15 cellular contexts compared by ENCODE assay signal in the genomic region with DNA sequence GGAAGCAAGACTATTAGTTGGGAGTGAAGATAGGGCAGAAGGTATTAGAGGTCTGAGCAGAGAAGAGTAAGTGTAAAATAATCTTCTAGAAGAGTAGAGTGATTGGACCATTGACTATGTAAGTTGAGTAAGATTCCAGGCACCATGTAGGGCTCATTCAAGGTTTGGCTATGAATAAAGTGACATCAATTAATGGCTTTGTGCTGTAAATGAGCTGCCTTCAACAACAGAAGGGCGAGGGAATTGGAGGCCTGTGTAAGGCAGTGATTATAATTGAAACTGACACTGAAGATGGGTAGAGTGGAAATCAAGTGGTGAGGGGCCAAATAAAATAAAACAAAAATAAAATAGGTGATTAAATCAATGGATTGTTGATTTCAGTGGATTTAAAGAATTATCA.
DNase-seq lines count a peak whose midpoint lies in the region; ATAC-seq lines count a peak whose summit lies in the region.
"Had no signal": no experiment of that assay in that cellular context is flagged by ENCODE, and none has a peak within 500 bp of the region (broad histone marks: within the 10 kb centered on the region; RNA-seq: fewer than 3 reads in every experiment).

No MANE protein-coding gene starts in this region.

- H3K27ac Mint-ChIP-seq in central memory CD8-positive, alpha-beta T cell (ENCODE audit: low read depth) = no peak overlapping the region
- H3K27ac Mint-ChIP-seq: CD4-positive, CD25-positive, alpha-beta regulatory T cell; HFFc6 had no signal

- no peaks in the 10 kb centered on the region for H3K9me3 Mint-ChIP-seq in central memory CD8-positive, alpha-beta T cell

- H3K27me3 ChIP-seq in HAP-1 (ENCODE audit: low read depth) = no peaks in the 10 kb centered on the region
- H3K27me3 ChIP-seq: BLaER1 treated with 17β-estradiol and CSF1 and Interleukin-3, amounts not matched to agents 10 nM and 100 nM had no signal

- H3K4me1 Mint-ChIP-seq in central memory CD8-positive, alpha-beta T cell = no peaks in the 10 kb centered on the region
- H3K4me1 Mint-ChIP-seq: CD4-positive, CD25-positive, alpha-beta regulatory T cell had no signal

- no peak overlapping the region for H3K4me3 ChIP-seq in HAP-1
- H3K4me3 ChIP-seq: BLaER1 treated with 17β-estradiol and CSF1 and Interleukin-3, amounts not matched to agents 10 nM and 100 nM; GM12878 had no signal

- H3K9me3 ChIP-seq in HAP-1 = no peaks in the 10 kb centered on the region
- H3K9me3 ChIP-seq: BLaER1 treated with 17β-estradiol and CSF1 and Interleukin-3, amounts not matched to agents 10 nM and 100 nM had no signal

- in situ Hi-C loops in HAP-1 (cut with MboI; ENCODE audit: low sequenced_read_pairs) = no loop called here

- peak; percentile 10 for ATAC-seq in central memory CD8-positive, alpha-beta T cell (replicated peaks; ENCODE audit: extremely low read depth, poor library complexity, severe bottlenecking)
- no peak for ATAC-seq in HG03439 (IDR thresholded peaks at IDR 0.05; ENCODE audit: unreplicated experiment)
- ATAC-seq: GM12878 had no signal

- DNase-seq in ELF-1 (ENCODE audit: low read depth, low spot score) (peak; percentile 7), HAP-1 (ENCODE audit: low spot score in 2 of 2) (peak; percentile 7 to 14), iPS-NIHi11 (ENCODE audit: low spot score) (peak; percentile 26), NCI-H2081 treated with DMSO at 0.1 percent for 48 hours (lab: John Stamatoyannopoulos, UW) (no peak)
- DNase-seq in central memory CD8-positive, alpha-beta T cell (ENCODE audit: low spot score in 2 of 2) = no peak
- DNase-seq in stimulated activated CD4-positive, alpha-beta T cell treated with anti-CD3 and anti-CD28 coated beads, Interleukin-4, amount 100 ng/mL, for 1 hour = no peak
- DNase-seq: 8988T; ACHN; Calu3; CD4-positive, CD25-positive, alpha-beta regulatory T cell; DMS 273 treated with DMSO at 0.1 percent for 48 hours; HFFc6 had no signal

- H3K27me3 Mint-ChIP-seq in central memory CD8-positive, alpha-beta T cell = no peaks in the 10 kb centered on the region
- H3K27me3 Mint-ChIP-seq: CD4-positive, CD25-positive, alpha-beta regulatory T cell had no signal

- no peak overlapping the region for H3K4me3 Mint-ChIP-seq in central memory CD8-positive, alpha-beta T cell
- H3K4me3 Mint-ChIP-seq: CD4-positive, CD25-positive, alpha-beta regulatory T cell; HFFc6 had no signal

- H3K36me3 Mint-ChIP-seq in central memory CD8-positive, alpha-beta T cell (ENCODE audit: insufficient read depth) = no peaks in the 10 kb centered on the region
- H3K36me3 Mint-ChIP-seq: CD4-positive, CD25-positive, alpha-beta regulatory T cell had no signal

- no peaks in the 10 kb centered on the region for H3K4me1 ChIP-seq in HAP-1

- no peaks in the 10 kb centered on the region for H3K36me3 ChIP-seq in HAP-1 (replicated peaks)
- H3K36me3 ChIP-seq: BLaER1 treated with 17β-estradiol and CSF1 and Interleukin-3, amounts not matched to agents 10 nM and 100 nM had no signal

Comparison
In these comparisons a context has a peak if more than half of its experiments do, and no peak if none do; other contexts are left out.
1. DNase-seq: peak in ELF-1 (single experiment), HAP-1 (2 of 2) and iPS-NIHi11 (single experiment); none in central memory CD8-positive, alpha-beta T cell (0 of 2), stimulated activated CD4-positive, alpha-beta T cell treated with anti-CD3 and anti-CD28 coated beads, Interleukin-4, amount 100 ng/mL, for 1 hour (single experiment) and NCI-H2081 treated with DMSO at 0.1 percent for 48 hours (single experiment).